25 cellular contexts compared by ENCODE assay signal in the genomic region with DNA sequence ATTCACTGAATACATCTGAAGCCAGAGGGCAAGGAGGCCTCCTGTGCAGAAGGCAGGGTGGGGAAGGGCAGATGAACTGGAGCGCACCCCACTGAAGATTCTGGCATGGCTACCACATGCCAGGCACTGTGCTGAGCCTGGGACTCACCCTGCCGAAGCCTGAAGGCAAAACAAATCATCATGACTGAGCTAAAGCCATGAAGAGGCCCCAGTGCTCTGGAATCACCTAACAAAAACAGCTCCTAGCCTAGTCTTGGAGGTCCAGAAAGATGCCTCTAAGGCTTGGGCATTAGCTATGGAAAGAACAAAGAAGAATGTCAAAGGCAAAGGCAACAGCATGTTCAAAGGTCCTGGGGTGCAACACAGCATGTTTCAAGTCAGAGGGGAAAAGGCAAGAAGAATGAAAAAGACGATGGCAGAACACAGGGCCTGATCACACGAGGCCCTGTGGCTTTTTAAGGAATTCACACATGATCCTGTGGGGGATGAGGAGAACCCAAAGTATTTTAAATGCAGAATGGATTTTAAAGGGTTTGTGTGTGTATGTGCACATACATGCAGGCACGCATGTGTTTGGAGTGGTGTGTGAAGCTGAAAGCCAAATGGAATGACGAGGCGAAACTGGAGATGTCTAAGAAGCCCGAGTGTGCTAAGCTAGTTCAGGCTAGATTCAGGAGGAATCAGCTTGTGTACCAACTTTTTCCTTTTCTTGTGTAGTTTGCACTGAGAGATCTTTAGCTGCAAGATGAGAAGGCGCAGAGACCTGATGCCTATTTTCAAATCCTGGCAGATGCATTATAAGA.
DNase-seq lines count a peak whose midpoint lies in the region; TF ChIP-seq lines count a peak whose summit lies in the region.
"Had no signal": no experiment of that assay in that cellular context is flagged by ENCODE, and none has a peak within 500 bp of the region (broad histone marks: within the 10 kb centered on the region; RNA-seq: fewer than 3 reads in every experiment).

No MANE protein-coding gene starts in this region.

- H3K4me3 ChIP-seq in neural progenitor cell (no peak overlapping the region), esophagus squamous epithelium (no peak overlapping the region), ovary (no peak overlapping the region)
- H3K4me3 ChIP-seq: lower lobe of right lung, tibial nerve had no signal

- no peaks in the 10 kb centered on the region for H3K79me2 ChIP-seq in neural progenitor cell (ENCODE audit: low read depth)

- H3K4me3 Mint-ChIP-seq in endothelial cell (ENCODE audit: unreplicated experiment) (peak overlapping the region; percentile 44), neural progenitor cell (no peak overlapping the region)
- H3K4me3 Mint-ChIP-seq: activated CD4-positive, alpha-beta T cell treated with anti-CD3 and anti-CD28 coated beads for 36 hours; activated CD8-positive, alpha-beta T cell treated with anti-CD3 and anti-CD28 coated beads, Interleukin-2, amount 10 ng/mL, durations not matched to agents 7 days and 5 days; stimulated activated naive CD8-positive, alpha-beta T cell treated with anti-CD3 and anti-CD28 coated beads, Interleukin-15, amount 100 ng/mL, for 72 hours had no signal

- TF ChIP-seq POLR2A in esophagus squamous epithelium (IDR thresholded peaks at IDR 0.05) (no peak), ovary (IDR thresholded peaks at IDR 0.05) (no peak)

- H3K27me3 Mint-ChIP-seq in endothelial cell (ENCODE audit: unreplicated experiment) (no peaks in the 10 kb centered on the region), neural progenitor cell (ENCODE audit: insufficient read depth, low read depth) (peaks cover 20% of the 10 kb centered on the region)
- H3K27me3 Mint-ChIP-seq: activated CD4-positive, alpha-beta T cell treated with anti-CD3 and anti-CD28 coated beads for 36 hours; brain had no signal

- H3K36me3 ChIP-seq in neural progenitor cell: no peaks in the 10 kb centered on the region
- H3K36me3 ChIP-seq in esophagus squamous epithelium: no peaks in the 10 kb centered on the region
- H3K36me3 ChIP-seq in ovary: no peaks in the 10 kb centered on the region
- H3K36me3 ChIP-seq: lower lobe of right lung, tibial nerve had no signal

- H3K27me3 ChIP-seq in neural progenitor cell (no peaks in the 10 kb centered on the region), esophagus squamous epithelium (no peaks in the 10 kb centered on the region), ovary (no peaks in the 10 kb centered on the region)
- H3K27me3 ChIP-seq: tibial nerve had no signal

- H3F3A ChIP-seq in neural progenitor cell (ENCODE audit: low read depth): no peaks in the 10 kb centered on the region

- no peaks in the 10 kb centered on the region for H3K4me1 ChIP-seq in neural progenitor cell
- H3K4me1 ChIP-seq in esophagus squamous epithelium: peaks cover 0 to 8% (median 0%) of the 10 kb centered on the region in 3 donors
- peaks cover 2% of the 10 kb centered on the region for H3K4me1 ChIP-seq in ovary (ENCODE audit: insufficient read depth)
- H3K4me1 ChIP-seq: lower lobe of right lung, tibial nerve had no signal

- intact Hi-C loops in esophagus squamous epithelium (cut with DNase I): no loop called here
- intact Hi-C loops in ovary (cut with DNase I): no loop called here

- no peak for TF ChIP-seq CTCF in endothelial cell (IDR thresholded peaks at IDR 0.05; ENCODE audit: unreplicated experiment)
- TF ChIP-seq CTCF in neural progenitor cell (IDR thresholded peaks at IDR 0.05): no peak
- no peak for TF ChIP-seq CTCF in esophagus squamous epithelium (IDR thresholded peaks at IDR 0.05)
- no peak for TF ChIP-seq CTCF in ovary (IDR thresholded peaks at IDR 0.05)

- no peaks in the 10 kb centered on the region for H4K20me1 ChIP-seq in neural progenitor cell (ENCODE audit: low read depth)

- H3K27ac ChIP-seq in neural progenitor cell (no peak overlapping the region), esophagus squamous epithelium (no peak overlapping the region), ovary (no peak overlapping the region)
- H3K27ac ChIP-seq: epithelial cell of prostate, lower lobe of right lung, tibial nerve had no signal

- no peak overlapping the region for H2AFZ ChIP-seq in neural progenitor cell (replicated peaks)

- TF ChIP-seq EP300 in ovary (IDR thresholded peaks at IDR 0.05): no peak

- no peak overlapping the region for H3K4me2 ChIP-seq in neural progenitor cell

- H3K27ac Mint-ChIP-seq in endothelial cell (ENCODE audit: unreplicated experiment): no peak overlapping the region
- H3K27ac Mint-ChIP-seq in neural progenitor cell: peak overlapping the region; percentile 91
- H3K27ac Mint-ChIP-seq: activated CD4-positive, alpha-beta T cell treated with anti-CD3 and anti-CD28 coated beads for 36 hours; activated CD8-positive, alpha-beta T cell treated with anti-CD3 and anti-CD28 coated beads, Interleukin-2, amount 10 ng/mL, durations not matched to agents 7 days and 5 days had no signal

- no peaks in the 10 kb centered on the region for H3K36me3 Mint-ChIP-seq in endothelial cell (ENCODE audit: low read depth, unreplicated experiment)
- H3K36me3 Mint-ChIP-seq in neural progenitor cell: peaks cover 5% of the 10 kb centered on the region

- WGBS in esophagus squamous epithelium, 2 donors: 84 to 88% methylated on average over 8 to 9 of the region's 9 CpGs
- WGBS in ovary, 3 donors: 93 to 95% (median 93%) methylated on average over 9 of the region's 9 CpGs

- H3K9me3 Mint-ChIP-seq in endothelial cell (ENCODE audit: unreplicated experiment) (no peaks in the 10 kb centered on the region), neural progenitor cell (peaks cover 6% of the 10 kb centered on the region)

- DNase-seq in EH (ENCODE audit: low read depth) (peak; percentile 2), OCI-M1 (lab: John Stamatoyannopoulos, UW) (peak; percentile 9), endothelial cell (ENCODE audit: low spot score) (no peak), neural progenitor cell (ENCODE audit: low spot score) (no peak), esophagus squamous epithelium (lab: John Stamatoyannopoulos, UW) (no peak), NCI-H524 (lab: John Stamatoyannopoulos, UW) (no peak), ovary (no peak), COLO668 (lab: John Stamatoyannopoulos, UW; ENCODE audit: unreplicated experiment) (no peak)
- DNase-seq: activated CD4-positive, alpha-beta T cell treated with anti-CD3 and anti-CD28 coated beads for 36 hours; activated CD8-positive, alpha-beta T cell treated with anti-CD3 and anti-CD28 coated beads, Interleukin-2, amount 10 ng/mL, durations not matched to agents 7 days and 5 days; activated effector memory CD4-positive, alpha-beta T cell treated with Interleukin-2 at 50 U/mL for 16 hours; activated T-cell treated with anti-CD3 and anti-CD28 coated beads for 4 hours; DMS53; GDM1; head of caudate nucleus; KG1; lower lobe of right lung; NCI-H1417; NCI-H2081; occipital lobe; stimulated activated CD8-positive, alpha-beta memory T cell treated with anti-CD3 and anti-CD28 coated beads, Interleukin-4, amount 100 ng/mL, for 48 hours; stimulated activated naive CD8-positive, alpha-beta T cell treated with anti-CD3 and anti-CD28 coated beads, Interleukin-15, amount 100 ng/mL, for 72 hours had no signal

- H3K9me3 ChIP-seq in neural progenitor cell (ENCODE audit: low read depth): no peaks in the 10 kb centered on the region
- no peaks in the 10 kb centered on the region for H3K9me3 ChIP-seq in esophagus squamous epithelium
- no peaks in the 10 kb centered on the region for H3K9me3 ChIP-seq in ovary
- H3K9me3 ChIP-seq: lower lobe of right lung, tibial nerve had no signal

- H3K4me1 Mint-ChIP-seq in endothelial cell (ENCODE audit: unreplicated experiment): peaks cover 17% of the 10 kb centered on the region
- peaks cover 30% of the 10 kb centered on the region for H3K4me1 Mint-ChIP-seq in neural progenitor cell
- H3K4me1 Mint-ChIP-seq: stimulated activated naive CD8-positive, alpha-beta T cell treated with anti-CD3 and anti-CD28 coated beads, Interleukin-15, amount 100 ng/mL, for 72 hours had no signal

- no peak overlapping the region for H3K9ac ChIP-seq in neural progenitor cell

Comparison
In these comparisons a context has a peak if more than half of its experiments do, and no peak if none do; other contexts are left out.
1. DNase-seq: peak in EH (single experiment) and OCI-M1 (single experiment); none in endothelial cell (single experiment), neural progenitor cell (single experiment), esophagus squamous epithelium (single experiment), NCI-H524 (0 of 2), ovary (0 of 5) and COLO668 (single experiment).